Comparison of ENCODE assay signal across 8 cellular contexts in the genomic region with DNA sequence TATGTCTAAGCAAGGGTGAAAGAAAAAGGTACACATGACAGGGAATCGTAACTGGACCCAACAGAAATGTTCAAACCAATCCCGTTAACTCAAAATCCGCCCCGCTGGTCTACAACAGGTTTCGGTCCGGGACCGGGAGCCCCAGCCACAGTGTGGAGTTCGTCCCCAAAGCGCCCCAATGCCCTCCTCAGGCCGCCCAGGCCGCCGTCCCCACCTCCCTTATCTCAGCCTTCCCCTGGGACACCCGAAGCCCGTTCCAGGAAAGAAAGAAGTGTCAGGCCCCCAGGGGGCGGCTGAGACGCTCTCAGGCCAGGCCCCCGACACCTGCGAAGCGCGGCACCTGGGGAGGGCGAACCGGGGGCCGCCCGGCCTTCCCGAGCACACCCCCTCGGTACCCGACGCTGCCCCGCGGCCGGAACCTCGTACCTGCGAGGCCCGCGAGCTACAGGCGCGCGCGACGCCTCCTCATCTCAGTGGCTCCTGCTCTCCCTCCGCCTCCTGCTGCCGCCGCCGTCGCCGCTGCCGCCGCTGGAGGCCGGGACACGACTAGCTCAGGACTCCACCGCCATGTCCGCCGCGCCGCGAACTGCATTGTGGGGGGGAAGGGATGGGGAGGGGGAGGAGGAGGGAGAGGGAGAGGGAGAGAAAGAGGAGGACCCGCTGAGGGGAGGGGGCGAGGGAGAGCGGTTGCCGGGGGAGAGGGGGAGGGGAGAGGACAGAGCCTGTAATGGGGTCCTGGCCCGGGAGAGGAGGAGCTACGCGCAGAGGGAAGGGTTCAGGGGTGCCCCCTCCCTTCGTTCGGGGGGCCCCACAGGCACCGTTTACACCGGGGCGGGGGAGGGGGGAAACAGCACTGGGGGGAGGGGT. TPM values are rescaled to one million over a fixed set of nuclear protein-coding genes. Genes with fewer than 3 reads are reported as not detected.
DNase-seq lines count a peak whose midpoint lies in the region; ATAC-seq and TF ChIP-seq lines count a peak whose summit lies in the region.

A gene with protein sequence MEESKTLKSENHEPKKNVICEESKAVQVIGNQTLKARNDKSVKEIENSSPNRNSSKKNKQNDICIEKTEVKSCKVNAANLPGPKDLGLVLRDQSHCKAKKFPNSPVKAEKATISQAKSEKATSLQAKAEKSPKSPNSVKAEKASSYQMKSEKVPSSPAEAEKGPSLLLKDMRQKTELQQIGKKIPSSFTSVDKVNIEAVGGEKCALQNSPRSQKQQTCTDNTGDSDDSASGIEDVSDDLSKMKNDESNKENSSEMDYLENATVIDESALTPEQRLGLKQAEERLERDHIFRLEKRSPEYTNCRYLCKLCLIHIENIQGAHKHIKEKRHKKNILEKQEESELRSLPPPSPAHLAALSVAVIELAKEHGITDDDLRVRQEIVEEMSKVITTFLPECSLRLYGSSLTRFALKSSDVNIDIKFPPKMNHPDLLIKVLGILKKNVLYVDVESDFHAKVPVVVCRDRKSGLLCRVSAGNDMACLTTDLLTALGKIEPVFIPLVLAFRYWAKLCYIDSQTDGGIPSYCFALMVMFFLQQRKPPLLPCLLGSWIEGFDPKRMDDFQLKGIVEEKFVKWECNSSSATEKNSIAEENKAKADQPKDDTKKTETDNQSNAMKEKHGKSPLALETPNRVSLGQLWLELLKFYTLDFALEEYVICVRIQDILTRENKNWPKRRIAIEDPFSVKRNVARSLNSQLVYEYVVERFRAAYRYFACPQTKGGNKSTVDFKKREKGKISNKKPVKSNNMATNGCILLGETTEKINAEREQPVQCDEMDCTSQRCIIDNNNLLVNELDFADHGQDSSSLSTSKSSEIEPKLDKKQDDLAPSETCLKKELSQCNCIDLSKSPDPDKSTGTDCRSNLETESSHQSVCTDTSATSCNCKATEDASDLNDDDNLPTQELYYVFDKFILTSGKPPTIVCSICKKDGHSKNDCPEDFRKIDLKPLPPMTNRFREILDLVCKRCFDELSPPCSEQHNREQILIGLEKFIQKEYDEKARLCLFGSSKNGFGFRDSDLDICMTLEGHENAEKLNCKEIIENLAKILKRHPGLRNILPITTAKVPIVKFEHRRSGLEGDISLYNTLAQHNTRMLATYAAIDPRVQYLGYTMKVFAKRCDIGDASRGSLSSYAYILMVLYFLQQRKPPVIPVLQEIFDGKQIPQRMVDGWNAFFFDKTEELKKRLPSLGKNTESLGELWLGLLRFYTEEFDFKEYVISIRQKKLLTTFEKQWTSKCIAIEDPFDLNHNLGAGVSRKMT (N-terminal part only) (minus strand): TSS at position 588 of the 867 bp plus-strand sequence. CDS start 26,812 bp downstream, outside the sequence.

- no peak for TF ChIP-seq CTCF in kidney epithelial cell (IDR thresholded peaks at IDR 0.05; ENCODE audit: insufficient read depth, low read length, poor library complexity, severe bottlenecking)

- peak within 1 kb of the TSS; percentile 93 for H3K4me3 ChIP-seq in kidney epithelial cell (ENCODE audit: low read depth, low read length)

- ATAC-seq in HG03064 (IDR thresholded peaks at IDR 0.05; ENCODE audit: low read depth, unreplicated experiment), result peak; percentile 40
- peak; percentile 55 to 59 for ATAC-seq in activated CD4-positive, CD25-positive, alpha-beta regulatory T cell treated with anti-CD3 and anti-CD28 coated beads, Interleukin-2, amount 50 U/mL, for 24 hours

- H3K27me3 ChIP-seq in kidney epithelial cell (ENCODE audit: control insufficient read depth, insufficient read depth, low read length), result no peaks in the 10 kb centered on the region

- DNase-seq in NCI-H2081 (lab: John Stamatoyannopoulos, UW), result peak; percentile 83 to 90
- DNase-seq in NCI-H2081 treated with DMSO at 0.1 percent for 48 hours (lab: John Stamatoyannopoulos, UW), result no peak
- peak; percentile 95 for DNase-seq in NCI-H2227 (lab: John Stamatoyannopoulos, UW; ENCODE audit: unreplicated experiment)
- DNase-seq in cerebellum (ENCODE audit: low spot score), result peak; percentile 72
- no peak for DNase-seq in kidney epithelial cell (ENCODE audit: low read depth)
- peak; percentile 48 to 59 for DNase-seq in stimulated activated CD4-positive, alpha-beta T cell treated with anti-CD3 and anti-CD28 coated beads, Interleukin-15, amount 100 ng/mL, for 1 hour (ENCODE audit: low read depth in 1 of 2, low spot score in 1 of 2)

- no peaks in the 10 kb centered on the region for H3K36me3 ChIP-seq in kidney epithelial cell (ENCODE audit: control insufficient read depth, insufficient read depth, low read length)

RNA-seq across cellular contexts. Expression of the gene that starts here (rescaled TPM):
- total RNA-seq in cerebellum, result 145 TPM
- total RNA-seq in kidney epithelial cell, result 32.1 and 32.5 TPM in 2 replicates

Comparison
In these comparisons a context has a peak if more than half of its experiments do, and no peak if none do; other contexts are left out.
1. DNase-seq: peak in NCI-H2081 (2 of 2), NCI-H2227 (single experiment), cerebellum (single experiment) and stimulated activated CD4-positive, alpha-beta T cell treated with anti-CD3 and anti-CD28 coated beads, Interleukin-15, amount 100 ng/mL, for 1 hour (2 of 2); none in NCI-H2081 treated with DMSO at 0.1 percent for 48 hours (single experiment) and kidney epithelial cell (single experiment).